ENCODE assay signal across 8 cellular contexts in genomic region chr2:47069628-47070154, GRCh38.
DNase-seq lines count a peak whose midpoint lies in the region; ATAC-seq and TF ChIP-seq lines count a peak whose summit lies in the region.

No MANE protein-coding gene starts in this region.

- H3K4me3 Mint-ChIP-seq in neural progenitor cell = no peak overlapping the region
- H3K4me3 Mint-ChIP-seq in natural killer cell treated with Interleukin-12 subunit alpha and Interleukin-12 subunit beta and Interleukin-15 and Interleukin-18, amount 100 ng/mL, for 72 hours = no peak overlapping the region

- H3K36me3 ChIP-seq in BE2C = no peaks in the 10 kb centered on the region
- no peaks in the 10 kb centered on the region for H3K36me3 ChIP-seq in PC-3 (ENCODE audit: low read depth, low read length)
- H3K36me3 ChIP-seq in fibroblast of lung (ENCODE audit: control insufficient read depth, insufficient read depth, low read length) = peaks cover 14% of the 10 kb centered on the region
- no peaks in the 10 kb centered on the region for H3K36me3 ChIP-seq in neural progenitor cell

- H3K79me2 ChIP-seq in PC-3 (ENCODE audit: low read length) = no peaks in the 10 kb centered on the region
- H3K79me2 ChIP-seq in fibroblast of lung (ENCODE audit: control insufficient read depth, insufficient read depth, low read length) = no peaks in the 10 kb centered on the region
- H3K79me2 ChIP-seq in neural progenitor cell (ENCODE audit: low read depth) = no peaks in the 10 kb centered on the region

- no peaks in the 10 kb centered on the region for H3F3A ChIP-seq in PC-3 (ENCODE audit: low read length, unreplicated experiment)
- H3F3A ChIP-seq in neural progenitor cell (ENCODE audit: low read depth) = no peaks in the 10 kb centered on the region

- BruUV-seq in PC-3 (replicated peaks; lab: Mats Ljungman, UMichigan) = no TSS peak

- H3K27ac Mint-ChIP-seq in neural progenitor cell = no peak overlapping the region
- no peak overlapping the region for H3K27ac Mint-ChIP-seq in natural killer cell treated with Interleukin-12 subunit alpha and Interleukin-12 subunit beta and Interleukin-15 and Interleukin-18, amount 100 ng/mL, for 72 hours

- no peak for TF ChIP-seq CTCF in BE2C (IDR thresholded peaks at IDR 0.05; ENCODE audit: low read depth, low read length)
- TF ChIP-seq CTCF in PC-3 (conservative IDR thresholded peaks at IDR 0.05; ENCODE audit: low read depth, low read length) = no peak
- no peak for TF ChIP-seq CTCF in fibroblast of lung (conservative IDR thresholded peaks at IDR 0.05 in 1 of 2, IDR thresholded peaks at IDR 0.05 in 1 of 2; ENCODE audit: low read depth in 1 of 2, low read length in 2 of 2)
- TF ChIP-seq CTCF in neural progenitor cell (IDR thresholded peaks at IDR 0.05) = no peak

- H3K36me3 Mint-ChIP-seq in neural progenitor cell = peaks cover 20% of the 10 kb centered on the region
- no peaks in the 10 kb centered on the region for H3K36me3 Mint-ChIP-seq in natural killer cell treated with Interleukin-12 subunit alpha and Interleukin-12 subunit beta and Interleukin-15 and Interleukin-18, amount 100 ng/mL, for 72 hours

- no peaks in the 10 kb centered on the region for H3K9me2 ChIP-seq in PC-3 (replicated peaks; ENCODE audit: low read length)

- CTCF ChIA-PET in PC-3 (lab: Charles Lee) = interaction anchor here (1.0 kb wide), 1 partner anchor 253 kb away, joined by 3 read pairs; no protein-coding TSS in a partner anchor

- H4K20me1 ChIP-seq in PC-3 (ENCODE audit: low read length) (no peaks in the 10 kb centered on the region), fibroblast of lung (ENCODE audit: control insufficient read depth, extremely low read depth, insufficient read depth, low read length) (no peaks in the 10 kb centered on the region), neural progenitor cell (ENCODE audit: low read depth) (no peaks in the 10 kb centered on the region)

- peaks cover 12% of the 10 kb centered on the region for H3K27me3 Mint-ChIP-seq in neural progenitor cell (ENCODE audit: insufficient read depth, low read depth)
- peaks cover 0 to 7% of the 10 kb centered on the region in 2 donors for H3K27me3 Mint-ChIP-seq in natural killer cell treated with Interleukin-12 subunit alpha and Interleukin-12 subunit beta and Interleukin-15 and Interleukin-18, amount 100 ng/mL, for 72 hours

- H3K9me3 ChIP-seq in BE2C = no peaks in the 10 kb centered on the region
- H3K9me3 ChIP-seq in PC-3 (ENCODE audit: low read length) = no peaks in the 10 kb centered on the region
- H3K9me3 ChIP-seq in fibroblast of lung (ENCODE audit: control insufficient read depth, insufficient read depth, low read depth, low read length) = no peaks in the 10 kb centered on the region
- no peaks in the 10 kb centered on the region for H3K9me3 ChIP-seq in neural progenitor cell (ENCODE audit: low read depth)

- ATAC-seq in PC-3 (peak; percentile 86), GM18502 (IDR thresholded peaks at IDR 0.05; ENCODE audit: poor library complexity, unreplicated experiment) (no peak)
- ATAC-seq in natural killer cell treated with Interleukin-12 subunit alpha and Interleukin-12 subunit beta and Interleukin-15 and Interleukin-18, amount 100 ng/mL, for 72 hours = no peak

- H3K4me1 ChIP-seq in BE2C = peaks cover 56% of the 10 kb centered on the region
- peaks cover 50% of the 10 kb centered on the region for H3K4me1 ChIP-seq in PC-3 (ENCODE audit: insufficient read depth, low read length)
- peaks cover 61% of the 10 kb centered on the region for H3K4me1 ChIP-seq in fibroblast of lung (ENCODE audit: control insufficient read depth, extremely low read depth, insufficient read depth, low read length)
- peaks cover 12% of the 10 kb centered on the region for H3K4me1 ChIP-seq in neural progenitor cell

- no peak overlapping the region for H3K9ac ChIP-seq in PC-3 (ENCODE audit: low read length)
- H3K9ac ChIP-seq in fibroblast of lung (ENCODE audit: insufficient read depth, low read length) = peak overlapping the region; percentile 68
- H3K9ac ChIP-seq in neural progenitor cell = no peak overlapping the region

- POLR2A ChIA-PET in PC-3 (lab: Charles Lee; ENCODE audit: unreplicated experiment) = interaction anchor here (0.5 to 1.0 kb wide), 3 partner anchors 26 to 329 kb away, joined by 3 to 14 read pairs (median 3); no protein-coding TSS in a partner anchor

- intact Hi-C loops in PC-3 (cut with micrococcal nuclease) = loop anchor here (1.0 kb wide), 1 partner anchor 26 kb away; no protein-coding TSS in a partner anchor

- H3K27ac ChIP-seq in PC-3 (ENCODE audit: low read length) (peak overlapping the region; percentile 53; the same call in 1 of the 2 replicates), fibroblast of lung (ENCODE audit: insufficient read depth, low read length) (peak overlapping the region; percentile 95), neural progenitor cell (peak overlapping the region; percentile 63)

- H3K4me2 ChIP-seq in PC-3 (ENCODE audit: low read length) = peak overlapping the region; percentile 64; the same call in 1 of the 2 replicates
- H3K4me2 ChIP-seq in fibroblast of lung (ENCODE audit: extremely low read depth, insufficient read depth, low read length) = no peak overlapping the region
- peak overlapping the region; percentile 8 for H3K4me2 ChIP-seq in neural progenitor cell

- no peaks in the 10 kb centered on the region for H3K27me3 ChIP-seq in BE2C
- no peaks in the 10 kb centered on the region for H3K27me3 ChIP-seq in PC-3 (ENCODE audit: low read length)
- no peaks in the 10 kb centered on the region for H3K27me3 ChIP-seq in fibroblast of lung (ENCODE audit: control insufficient read depth, insufficient read depth, low read length)
- no peaks in the 10 kb centered on the region for H3K27me3 ChIP-seq in neural progenitor cell

- no peak overlapping the region for H2AFZ ChIP-seq in PC-3 (ENCODE audit: low read length)
- no peak overlapping the region for H2AFZ ChIP-seq in fibroblast of lung (ENCODE audit: low read length)
- H2AFZ ChIP-seq in neural progenitor cell (replicated peaks) = no peak overlapping the region

- H3K4me1 Mint-ChIP-seq in neural progenitor cell = peaks cover 52% of the 10 kb centered on the region
- peaks cover 23 to 36% of the 10 kb centered on the region in 2 donors for H3K4me1 Mint-ChIP-seq in natural killer cell treated with Interleukin-12 subunit alpha and Interleukin-12 subunit beta and Interleukin-15 and Interleukin-18, amount 100 ng/mL, for 72 hours (ENCODE audit: low read depth in 2 of 2)

- H3K9me3 Mint-ChIP-seq in neural progenitor cell = no peaks in the 10 kb centered on the region
- no peaks in the 10 kb centered on the region for H3K9me3 Mint-ChIP-seq in natural killer cell treated with Interleukin-12 subunit alpha and Interleukin-12 subunit beta and Interleukin-15 and Interleukin-18, amount 100 ng/mL, for 72 hours

- peak; percentile 46 for DNase-seq in BE2C
- DNase-seq in PC-3 = peak; percentile 96
- DNase-seq in fibroblast of lung (ENCODE audit: low read depth in 2 of 2) = peak; percentile 54 to 86
- DNase-seq in neural progenitor cell (ENCODE audit: low spot score) = peak; percentile 84
- no peak for DNase-seq in T1000 (lab: John Stamatoyannopoulos, UW)
- DNase-seq in SHP77 (lab: John Stamatoyannopoulos, UW) = no peak
- DNase-seq in natural killer cell treated with Interleukin-12 subunit alpha and Interleukin-12 subunit beta and Interleukin-15 and Interleukin-18, amount 100 ng/mL, for 72 hours (ENCODE audit: low spot score) = no peak

- H3K4me3 ChIP-seq in BE2C (ENCODE audit: low read depth, low read length) (no peak overlapping the region), PC-3 (ENCODE audit: low read length) (no peak overlapping the region), fibroblast of lung (replicated peaks in 1 of 4; ENCODE audit: control extremely low read depth in 1 of 4, insufficient read depth in 1 of 4, low read depth in 3 of 4, low read length in 4 of 4) (no peak overlapping the region), neural progenitor cell (no peak overlapping the region)

Comparison
In these comparisons a context has a peak if more than half of its experiments do, and no peak if none do; other contexts are left out.
1. DNase-seq: peak in BE2C (single experiment), PC-3 (single experiment), fibroblast of lung (2 of 2) and neural progenitor cell (single experiment); none in T1000 (single experiment), SHP77 (0 of 2) and natural killer cell treated with Interleukin-12 subunit alpha and Interleukin-12 subunit beta and Interleukin-15 and Interleukin-18, amount 100 ng/mL, for 72 hours (single experiment).
2. Peak in every context shown above with its lines, with median percentiles within 50 percentile points of each other: H3K27ac ChIP-seq.